Comparison of ENCODE assay signal across 20 cellular contexts in the genomic region with DNA sequence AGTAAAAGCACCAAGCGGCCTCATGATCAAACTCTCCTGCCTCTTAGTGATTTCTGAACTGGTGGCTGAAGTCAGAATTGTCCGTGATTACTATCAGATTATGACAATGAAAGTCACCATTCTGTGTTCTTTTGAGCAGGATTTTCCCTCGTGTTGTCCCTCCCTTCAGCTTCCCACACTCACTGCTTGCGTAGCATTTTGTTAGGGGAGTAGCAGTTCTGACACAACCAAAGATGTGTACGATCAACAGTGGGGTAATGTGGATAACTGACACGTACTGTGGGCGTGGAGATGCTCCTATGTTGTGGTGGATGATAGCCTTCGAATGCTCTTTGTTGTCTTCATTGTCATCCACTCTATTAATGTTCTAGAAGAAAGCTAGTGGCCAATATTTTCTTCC.
DNase-seq lines count a peak whose midpoint lies in the region; ATAC-seq, FAIRE-seq and TF ChIP-seq lines count a peak whose summit lies in the region.
"Had no signal": no experiment of that assay in that cellular context is flagged by ENCODE, and none has a peak within 500 bp of the region (broad histone marks: within the 10 kb centered on the region; RNA-seq: fewer than 3 reads in every experiment).

No MANE protein-coding gene starts in this region.

- peak overlapping the region; percentile 52 for H3K27ac Mint-ChIP-seq in T-helper 1 cell treated with Interleukin-12 subunit alpha and Interleukin-12 subunit beta and Interleukin-4 antibody, amounts not matched to agents 30 μg/mL and 1 μg/mL, for 36 hours
- H3K27ac Mint-ChIP-seq in activated T-helper 17 cell treated with anti-CD3 and anti-CD28 coated beads, Interleukin-2, amount 50 U/mL, for 72 hours, result peak overlapping the region; percentile 97
- peak overlapping the region; percentile 93 to 95 for H3K27ac Mint-ChIP-seq in natural killer cell
- H3K27ac Mint-ChIP-seq: B cell had no signal

- peaks cover 77% of the 10 kb centered on the region for H3K4me1 Mint-ChIP-seq in T-helper 1 cell treated with Interleukin-12 subunit alpha and Interleukin-12 subunit beta and Interleukin-4 antibody, amounts not matched to agents 30 μg/mL and 1 μg/mL, for 36 hours (ENCODE audit: low read depth)
- peaks cover 70% of the 10 kb centered on the region for H3K4me1 Mint-ChIP-seq in activated T-helper 17 cell treated with anti-CD3 and anti-CD28 coated beads, Interleukin-2, amount 50 U/mL, for 72 hours
- peaks cover 95% of the 10 kb centered on the region in 2 donors for H3K4me1 Mint-ChIP-seq in natural killer cell
- H3K4me1 Mint-ChIP-seq: B cell had no signal

- no peaks in the 10 kb centered on the region for H3K27me3 Mint-ChIP-seq in T-helper 1 cell treated with Interleukin-12 subunit alpha and Interleukin-12 subunit beta and Interleukin-4 antibody, amounts not matched to agents 30 μg/mL and 1 μg/mL, for 36 hours (ENCODE audit: low read depth)
- no peaks in the 10 kb centered on the region for H3K27me3 Mint-ChIP-seq in activated T-helper 17 cell treated with anti-CD3 and anti-CD28 coated beads, Interleukin-2, amount 50 U/mL, for 72 hours
- H3K27me3 Mint-ChIP-seq in natural killer cell (ENCODE audit: low read depth in 2 of 2), result no peaks in the 10 kb centered on the region
- H3K27me3 Mint-ChIP-seq: B cell had no signal

- H3K9me3 Mint-ChIP-seq in T-helper 1 cell treated with Interleukin-12 subunit alpha and Interleukin-12 subunit beta and Interleukin-4 antibody, amounts not matched to agents 30 μg/mL and 1 μg/mL, for 36 hours, result no peaks in the 10 kb centered on the region
- H3K9me3 Mint-ChIP-seq in activated T-helper 17 cell treated with anti-CD3 and anti-CD28 coated beads, Interleukin-2, amount 50 U/mL, for 72 hours, result no peaks in the 10 kb centered on the region
- no peaks in the 10 kb centered on the region for H3K9me3 Mint-ChIP-seq in natural killer cell

- DNase-seq in T-helper 1 cell (no peak), GM12891 (ENCODE audit: insufficient read length, low spot score) (no peak), natural killer cell (no peak), NCI-H446 (lab: John Stamatoyannopoulos, UW) (no peak)
- DNase-seq: foreskin keratinocyte; left cardiac atrium; NCI-H1694; NCI-H345; NK-92 treated with Interleukin-12 subunit alpha and Interleukin-12 subunit beta, amount 100 ng/mL, for 24 hours; occipital lobe; RPMI8226; sigmoid colon; trophoblast cell had no signal

- TF ChIP-seq CTCF in natural killer cell (IDR thresholded peaks at IDR 0.05), result no peak

- H3K4me3 Mint-ChIP-seq in T-helper 1 cell treated with Interleukin-12 subunit alpha and Interleukin-12 subunit beta and Interleukin-4 antibody, amounts not matched to agents 30 μg/mL and 1 μg/mL, for 36 hours, result no peak overlapping the region
- peak overlapping the region; percentile 82 for H3K4me3 Mint-ChIP-seq in activated T-helper 17 cell treated with anti-CD3 and anti-CD28 coated beads, Interleukin-2, amount 50 U/mL, for 72 hours
- H3K4me3 Mint-ChIP-seq in natural killer cell, result peak overlapping the region; percentile 67
- H3K4me3 Mint-ChIP-seq: B cell had no signal

- peak; percentile 55 for ATAC-seq in activated T-helper 17 cell treated with anti-CD3 and anti-CD28 coated beads, Interleukin-2, amount 50 U/mL, for 72 hours (replicated peaks)
- ATAC-seq in natural killer cell (no peak), HG03108 (IDR thresholded peaks at IDR 0.05; ENCODE audit: unreplicated experiment) (no peak), SK-N-SH treated with all-trans-retinoic acid at 6 μM for 48 hours (no peak)
- ATAC-seq: foreskin keratinocyte, HepG2 had no signal

- FAIRE-seq in GM12891 (lab: Jason Lieb, UNC), result peak; percentile 72
- FAIRE-seq: G401.6, HepG2 had no signal

- no peak for TF ChIP-seq POLR2A in GM12891 (IDR thresholded peaks at IDR 0.05; ENCODE audit: low read depth, low read length)

- intact Hi-C loops in natural killer cell (cut with micrococcal nuclease), result loop anchor here (10.0 kb wide), 1 partner anchor 118 kb away; no protein-coding TSS in a partner anchor

- H3K36me3 Mint-ChIP-seq in T-helper 1 cell treated with Interleukin-12 subunit alpha and Interleukin-12 subunit beta and Interleukin-4 antibody, amounts not matched to agents 30 μg/mL and 1 μg/mL, for 36 hours (ENCODE audit: low read depth), result peaks cover 36% of the 10 kb centered on the region
- peaks cover 100% of the 10 kb centered on the region for H3K36me3 Mint-ChIP-seq in activated T-helper 17 cell treated with anti-CD3 and anti-CD28 coated beads, Interleukin-2, amount 50 U/mL, for 72 hours (ENCODE audit: low read depth)
- no peaks in the 10 kb centered on the region for H3K36me3 Mint-ChIP-seq in natural killer cell

TF ChIP-seq in GM12891, 5 proteins besides CTCF, POLR2A, EP300 and RAD21:
- TF ChIP-seq POU2F2 (IDR thresholded peaks at IDR 0.05; ENCODE audit: low read depth, low read length), result no peak
- TF ChIP-seq SPI1 (IDR thresholded peaks at IDR 0.05; ENCODE audit: low read depth, low read length), result no peak
- no peak for TF ChIP-seq PAX5 (IDR thresholded peaks at IDR 0.05; ENCODE audit: insufficient read depth, low read length, severe bottlenecking)
- TF ChIP-seq POLR2AphosphoS5 (IDR thresholded peaks at IDR 0.05; ENCODE audit: low read depth, low read length), result no peak
- no peak for TF ChIP-seq TAF1 (IDR thresholded peaks at IDR 0.05; ENCODE audit: low read depth, low read length)

TF ChIP-seq in SK-N-SH treated with all-trans-retinoic acid at 6 μM for 48 hours, 23 proteins besides CTCF, POLR2A, EP300 and RAD21:
- TF ChIP-seq, protein P1, sequence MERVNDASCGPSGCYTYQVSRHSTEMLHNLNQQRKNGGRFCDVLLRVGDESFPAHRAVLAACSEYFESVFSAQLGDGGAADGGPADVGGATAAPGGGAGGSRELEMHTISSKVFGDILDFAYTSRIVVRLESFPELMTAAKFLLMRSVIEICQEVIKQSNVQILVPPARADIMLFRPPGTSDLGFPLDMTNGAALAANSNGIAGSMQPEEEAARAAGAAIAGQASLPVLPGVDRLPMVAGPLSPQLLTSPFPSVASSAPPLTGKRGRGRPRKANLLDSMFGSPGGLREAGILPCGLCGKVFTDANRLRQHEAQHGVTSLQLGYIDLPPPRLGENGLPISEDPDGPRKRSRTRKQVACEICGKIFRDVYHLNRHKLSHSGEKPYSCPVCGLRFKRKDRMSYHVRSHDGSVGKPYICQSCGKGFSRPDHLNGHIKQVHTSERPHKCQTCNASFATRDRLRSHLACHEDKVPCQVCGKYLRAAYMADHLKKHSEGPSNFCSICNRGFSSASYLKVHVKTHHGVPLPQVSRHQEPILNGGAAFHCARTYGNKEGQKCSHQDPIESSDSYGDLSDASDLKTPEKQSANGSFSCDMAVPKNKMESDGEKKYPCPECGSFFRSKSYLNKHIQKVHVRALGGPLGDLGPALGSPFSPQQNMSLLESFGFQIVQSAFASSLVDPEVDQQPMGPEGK (CRISPR knock-in tag; IDR thresholded peaks at IDR 0.05; ENCODE audit: borderline replicate concordance), result no peak
- TF ChIP-seq ZNF565 (CRISPR knock-in tag; conservative IDR thresholded peaks at IDR 0.05; ENCODE audit: low read depth) (no peak), CSDC2 (CRISPR knock-in tag; IDR thresholded peaks at IDR 0.05) (no peak)
- TF ChIP-seq, protein P2, sequence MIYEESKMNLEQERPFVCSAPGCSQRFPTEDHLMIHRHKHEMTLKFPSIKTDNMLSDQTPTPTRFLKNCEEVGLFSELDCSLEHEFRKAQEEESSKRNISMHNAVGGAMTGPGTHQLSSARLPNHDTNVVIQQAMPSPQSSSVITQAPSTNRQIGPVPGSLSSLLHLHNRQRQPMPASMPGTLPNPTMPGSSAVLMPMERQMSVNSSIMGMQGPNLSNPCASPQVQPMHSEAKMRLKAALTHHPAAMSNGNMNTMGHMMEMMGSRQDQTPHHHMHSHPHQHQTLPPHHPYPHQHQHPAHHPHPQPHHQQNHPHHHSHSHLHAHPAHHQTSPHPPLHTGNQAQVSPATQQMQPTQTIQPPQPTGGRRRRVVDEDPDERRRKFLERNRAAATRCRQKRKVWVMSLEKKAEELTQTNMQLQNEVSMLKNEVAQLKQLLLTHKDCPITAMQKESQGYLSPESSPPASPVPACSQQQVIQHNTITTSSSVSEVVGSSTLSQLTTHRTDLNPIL (CRISPR knock-in tag; IDR thresholded peaks at IDR 0.05; ENCODE audit: low read depth), result no peak
